8 cellular contexts compared by ENCODE assay signal in the genomic region with DNA sequence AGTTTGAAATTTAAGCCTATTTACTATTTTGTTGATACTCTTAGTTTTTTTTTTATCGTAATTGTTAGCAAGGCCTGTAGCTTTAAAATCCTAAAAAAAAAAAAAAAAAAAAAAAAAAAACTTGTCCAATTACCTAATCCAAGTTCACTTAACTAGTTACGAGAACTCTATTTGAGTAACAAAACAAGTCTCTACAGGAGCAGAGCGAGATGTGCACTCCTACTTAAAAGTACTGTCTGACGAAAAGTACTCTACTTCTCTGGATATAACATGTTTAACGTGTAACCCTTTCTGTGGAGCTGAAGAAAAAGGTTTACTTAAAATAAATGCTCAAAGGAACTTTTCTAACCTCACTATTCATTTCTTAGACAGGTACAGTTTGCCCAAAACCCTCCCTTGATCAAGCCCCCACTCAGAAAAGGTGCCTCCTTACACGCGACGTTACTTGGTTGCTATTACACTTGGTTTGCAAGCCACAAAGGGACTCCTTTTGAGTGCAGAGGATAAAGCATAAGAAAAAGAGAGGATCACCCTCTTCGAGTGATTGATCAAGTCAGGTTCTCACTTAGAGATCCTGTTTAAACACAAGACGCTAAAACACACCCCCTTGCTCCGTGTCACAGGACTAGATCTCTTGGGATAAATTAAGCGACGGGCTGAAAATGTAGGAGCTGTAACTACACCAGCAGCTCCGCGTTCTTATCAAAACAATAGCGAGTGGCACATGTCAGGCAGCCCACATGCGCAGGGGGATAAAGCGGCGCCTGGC. TPM values are rescaled to one million over a fixed set of nuclear protein-coding genes. Genes with fewer than 3 reads are reported as not detected.
A peak's percentile ranks its signal among the peaks of the same experiment; 100 is the strongest.
DNase-seq lines count a peak whose midpoint lies in the region; ATAC-seq and TF ChIP-seq lines count a peak whose summit lies in the region.

No MANE protein-coding gene starts in this region.

- H3K4me1 ChIP-seq in DOHH2 (ENCODE audit: control insufficient read depth, low read length) (peaks cover 41% of the 10 kb centered on the region), prostate gland (replicated peaks) (no peaks in the 10 kb centered on the region)

- peak overlapping the region; percentile 90 for H3K27ac ChIP-seq in DOHH2 (ENCODE audit: low read depth, low read length)
- peak overlapping the region; percentile 95 for H3K27ac ChIP-seq in WERI-Rb-1
- H3K27ac ChIP-seq in prostate gland, result peak overlapping the region; percentile 99 to 100

- peaks cover 0 to 2% (median 0%) of the 10 kb centered on the region in 3 donors for H3K9me3 Mint-ChIP-seq in IgD-negative memory B cell

- H3K4me3 ChIP-seq in DOHH2 (ENCODE audit: low read length), result peak overlapping the region; percentile 89
- peak overlapping the region; percentile 93 for H3K4me3 ChIP-seq in WERI-Rb-1 (ENCODE audit: low read depth, low read length)
- H3K4me3 ChIP-seq in fibroblast of the aortic adventitia (ENCODE audit: low read depth, low read length), result peak overlapping the region; percentile 84
- peak overlapping the region; percentile 73 to 80 for H3K4me3 ChIP-seq in prostate gland

- peaks cover 13% of the 10 kb centered on the region for H3F3A ChIP-seq in DOHH2 (ENCODE audit: control insufficient read depth, insufficient read depth)

- no peaks in the 10 kb centered on the region for H3K9me3 ChIP-seq in DOHH2 (ENCODE audit: control insufficient read depth, insufficient read depth, low read length)
- no peaks in the 10 kb centered on the region for H3K9me3 ChIP-seq in WERI-Rb-1 (ENCODE audit: severe bottlenecking)
- H3K9me3 ChIP-seq in prostate gland, result no peaks in the 10 kb centered on the region

- H3K27me3 ChIP-seq in DOHH2 (ENCODE audit: control insufficient read depth, low read length), result no peaks in the 10 kb centered on the region
- H3K27me3 ChIP-seq in WERI-Rb-1 (ENCODE audit: insufficient read depth, low read depth, severe bottlenecking), result no peaks in the 10 kb centered on the region
- H3K27me3 ChIP-seq in prostate gland (replicated peaks; ENCODE audit: insufficient read depth), result no peaks in the 10 kb centered on the region

- peaks cover 85% of the 10 kb centered on the region for H3K79me2 ChIP-seq in DOHH2 (ENCODE audit: control insufficient read depth, low read length)

- peaks cover 29 to 40% (median 40%) of the 10 kb centered on the region in 3 donors for H3K4me1 Mint-ChIP-seq in IgD-negative memory B cell

- TF ChIP-seq CTCF in DOHH2 (IDR thresholded peaks at IDR 0.05; ENCODE audit: low read depth, low read length, poor library complexity, severe bottlenecking) (no peak), WERI-Rb-1 (IDR thresholded peaks at IDR 0.05; ENCODE audit: low read depth, low read length) (no peak), fibroblast of the aortic adventitia (IDR thresholded peaks at IDR 0.05; ENCODE audit: insufficient read depth, low read length) (no peak), prostate gland (IDR thresholded peaks at IDR 0.05) (no peak)

- H3K27ac Mint-ChIP-seq in IgD-negative memory B cell, result peak overlapping the region; percentile 99 to 100 (median 99)

- peak; percentile 1 for ATAC-seq in GM21367 (IDR thresholded peaks at IDR 0.05; ENCODE audit: unreplicated experiment)
- no peak for ATAC-seq in GM19397 (IDR thresholded peaks at IDR 0.05; ENCODE audit: unreplicated experiment)

- H3K9me2 ChIP-seq in DOHH2 (replicated peaks; ENCODE audit: control insufficient read depth, low read length), result no peaks in the 10 kb centered on the region

- no peaks in the 10 kb centered on the region for H3K27me3 Mint-ChIP-seq in IgD-negative memory B cell

- DNase-seq in WERI-Rb-1 (no peak), fibroblast of the aortic adventitia (ENCODE audit: low read depth) (peak; percentile 64), prostate gland (ENCODE audit: low spot score) (peak; percentile 66), HuH-7.5 (ENCODE audit: low spot score) (no peak)

- H3K4me2 ChIP-seq in DOHH2 (ENCODE audit: low read length), result peak overlapping the region; percentile 100

- peaks cover 22% of the 10 kb centered on the region for H4K20me1 ChIP-seq in DOHH2 (ENCODE audit: control insufficient read depth, insufficient read depth, low read depth, low read length)

- peak; percentile 54 for TF ChIP-seq POLR2A in prostate gland (IDR thresholded peaks at IDR 0.05)

- intact Hi-C loops in prostate gland (cut with DNase I), result loop anchor here (5.0 to 10.0 kb wide), 3 partner anchors 151 to 532 kb away; partner anchors contain the start of genes NFKBIA, PPP2R3C and PRORP

- WGBS in prostate gland, result under 1% methylated on average over 19 of the region's 19 CpGs

- no peaks in the 10 kb centered on the region for H3K36me3 Mint-ChIP-seq in IgD-negative memory B cell

- peak overlapping the region; percentile 97 to 99 (median 98) for H3K4me3 Mint-ChIP-seq in IgD-negative memory B cell

- H3K36me3 ChIP-seq in DOHH2 (ENCODE audit: control insufficient read depth, low read length) (peaks cover 64% of the 10 kb centered on the region), WERI-Rb-1 (peaks cover 45% of the 10 kb centered on the region), prostate gland (no peaks in the 10 kb centered on the region)

RNA-seq across cellular contexts. Expression of gene BAZ1A, which starts 2.2 kb away (rescaled TPM):
- 20.6 TPM for polyA plus RNA-seq in IgD-negative memory B cell
- total RNA-seq in fibroblast of the aortic adventitia (ENCODE audit: low replicate concordance) (21.7 and 32.4 TPM in 2 replicates), prostate gland (10 to 100 TPM; 25.3 to 31.5 TPM)

Comparison
In these comparisons a context has a peak if more than half of its experiments do, and no peak if none do; other contexts are left out.
1. DNase-seq: peak in fibroblast of the aortic adventitia (single experiment) and prostate gland (single experiment); none in WERI-Rb-1 (single experiment) and HuH-7.5 (single experiment).
2. Peak in every context shown above with its lines, with median percentiles within 50 percentile points of each other: H3K27ac ChIP-seq and H3K4me3 ChIP-seq.